In genomic region chr9:126604059-126604685, GRCh38 we compare ENCODE assay signal across 26 cellular contexts. TPM values are rescaled to one million over a fixed set of nuclear protein-coding genes. Genes with fewer than 3 reads are reported as not detected.
"Had no signal": no experiment of that assay in that cellular context is flagged by ENCODE, and none has a peak within 500 bp of the region (broad histone marks: within the 10 kb centered on the region; RNA-seq: fewer than 3 reads in every experiment).

No MANE protein-coding gene starts in this region.

- H3K36me3 ChIP-seq: adrenal gland, esophagus squamous epithelium, tibial artery had no signal

- H3K27ac Mint-ChIP-seq: activated B cell treated with CpG ODN at 0.5 μM for 24 hours; activated naive CD8-positive, alpha-beta T cell; activated T-helper 2 cell treated with anti-CD3 and anti-CD28 coated beads, Interferon-gamma antibody, Interleukin-2, Interleukin-4, amounts not matched to agents 10 μg/mL and 5 μg/mL and 100 μg/mL, durations not matched to agents 14 hours and 24 hours and 36 hours; endodermal cell; immature natural killer cell; progenitor cell of endocrine pancreas; T-helper 1 cell treated with Interleukin-12 subunit alpha and Interleukin-12 subunit beta and Interleukin-4 antibody, amounts not matched to agents 30 μg/mL and 1 μg/mL, for 36 hours had no signal

- H3K9me3 ChIP-seq: adrenal gland, esophagus squamous epithelium, mucosa of descending colon, tibial artery had no signal

- H3K4me1 Mint-ChIP-seq: endodermal cell, immature natural killer cell, naive B cell had no signal

- DNase-seq: activated B cell treated with CpG ODN at 0.5 μM for 24 hours; activated CD4-positive, alpha-beta T cell treated with anti-CD3 and anti-CD28 coated beads for 4 hours; activated CD4-positive, alpha-beta T cell treated with anti-CD3 and anti-CD28 coated beads, Interleukin-2, amount 50 U/mL, for 48 hours; activated CD8-positive, alpha-beta memory T cell treated with anti-CD3 and anti-CD28 coated beads, Interleukin-2, amount 50 U/mL, for 48 hours; activated naive CD4-positive, alpha-beta T cell; activated T-cell treated with anti-CD3 and anti-CD28 coated beads, Interleukin-2, amount 50 U/mL, for 4 hours; adrenal gland; endodermal cell; esophagus squamous epithelium; immature natural killer cell; mucosa of descending colon; naive B cell; retina; stimulated activated CD4-positive, alpha-beta T cell treated with anti-CD3 and anti-CD28 coated beads, Interleukin-12 subunit alpha, Interleukin-12 subunit beta, amount 100 ng/mL, for 4 hours; stimulated activated CD4-positive, alpha-beta T cell treated with anti-CD3 and anti-CD28 coated beads, Interleukin-4, amount 100 ng/mL, for 4 hours; stimulated activated naive CD8-positive, alpha-beta T cell treated with anti-CD3 and anti-CD28 coated beads, Interleukin-15, Interleukin-2, amounts not matched to agents 100 U/mL and 50 U/mL, for 24 hours; T1000 had no signal

- H3K4me1 ChIP-seq: adrenal gland, esophagus squamous epithelium, tibial artery had no signal

- H3K27ac ChIP-seq: adrenal gland, coronary artery, esophagus squamous epithelium, tibial artery had no signal

- H3K4me3 ChIP-seq: adrenal gland, coronary artery, esophagus squamous epithelium, mucosa of descending colon, tibial artery had no signal

- H3K36me3 Mint-ChIP-seq: activated naive CD8-positive, alpha-beta T cell; immature natural killer cell; naive B cell had no signal

- H3K4me3 Mint-ChIP-seq: activated B cell treated with CpG ODN at 0.5 μM for 24 hours; activated naive CD8-positive, alpha-beta T cell; activated T-cell treated with anti-CD3 and anti-CD28 coated beads, Interleukin-2, amount 50 U/mL, for 4 hours; endodermal cell; immature natural killer cell; naive B cell; neural crest cell; T-helper 1 cell treated with Interleukin-12 subunit alpha and Interleukin-12 subunit beta and Interleukin-4 antibody, amounts not matched to agents 30 μg/mL and 1 μg/mL, for 36 hours had no signal

- ATAC-seq: activated T-cell treated with anti-CD3 and anti-CD28 coated beads, Interleukin-2, amount 50 U/mL, for 4 hours; mucosa of descending colon; stimulated activated naive CD8-positive, alpha-beta T cell treated with anti-CD3 and anti-CD28 coated beads, Interleukin-15, Interleukin-2, amounts not matched to agents 100 U/mL and 50 U/mL, for 24 hours had no signal

- H3K9me3 Mint-ChIP-seq: activated B cell treated with CpG ODN at 0.5 μM for 24 hours; activated T-cell treated with anti-CD3 and anti-CD28 coated beads, Interleukin-2, amount 50 U/mL, for 4 hours; activated T-helper 2 cell treated with anti-CD3 and anti-CD28 coated beads, Interferon-gamma antibody, Interleukin-2, Interleukin-4, amounts not matched to agents 10 μg/mL and 5 μg/mL and 100 μg/mL, durations not matched to agents 14 hours and 24 hours and 36 hours; naive B cell; neural crest cell; T-helper 1 cell treated with Interleukin-12 subunit alpha and Interleukin-12 subunit beta and Interleukin-4 antibody, amounts not matched to agents 30 μg/mL and 1 μg/mL, for 36 hours had no signal

RNA-seq across cellular contexts. Expression of gene LMX1B, which starts 9.6 kb away (rescaled TPM):
- total RNA-seq: activated B cell treated with CpG ODN at 0.5 μM for 24 hours; activated CD8-positive, alpha-beta memory T cell treated with anti-CD3 and anti-CD28 coated beads for 36 hours; activated T-cell treated with anti-CD3 and anti-CD28 coated beads, Interleukin-2, amount 50 U/mL, for 4 hours; activated T-helper 2 cell treated with anti-CD3 and anti-CD28 coated beads, Interferon-gamma antibody, Interleukin-2, Interleukin-4, amounts not matched to agents 10 μg/mL and 5 μg/mL and 100 μg/mL, durations not matched to agents 14 hours and 24 hours and 36 hours; liver had no signal
